1 cellular context compared by ENCODE assay signal in the genomic region with DNA sequence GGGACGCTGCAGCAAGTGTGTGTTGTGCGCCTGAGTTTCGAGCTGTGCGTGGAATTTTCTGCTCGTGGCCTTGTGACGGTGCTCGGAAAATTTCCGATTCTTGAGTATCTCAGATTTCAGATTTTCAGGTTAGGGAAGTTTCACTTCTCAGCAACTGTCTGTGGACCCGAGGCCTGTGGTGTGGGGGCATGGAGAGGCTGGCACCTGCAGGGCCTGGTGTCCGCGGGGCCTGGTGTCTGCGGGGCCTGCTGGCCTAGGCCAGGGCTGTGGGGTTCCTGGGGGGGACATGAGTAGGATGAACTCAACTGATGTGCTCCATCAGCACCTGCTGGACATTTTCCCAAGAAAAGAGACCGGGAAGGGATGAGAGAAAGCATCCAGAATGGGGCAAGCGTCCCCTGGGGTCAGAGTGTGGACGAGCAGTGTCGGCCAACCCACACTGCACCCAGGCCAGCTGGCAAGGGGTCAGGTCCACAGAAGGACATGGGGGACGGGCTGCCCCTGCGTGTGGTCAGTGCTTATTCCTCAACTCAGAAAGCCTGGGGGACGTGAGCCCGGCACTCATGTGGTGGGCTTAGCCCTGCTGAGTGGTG.
TF ChIP-seq lines count a peak whose summit lies in the region.

No MANE protein-coding gene starts in this region.

TF ChIP-seq in GM23338, 12 proteins besides CTCF, POLR2A, EP300 and RAD21:
- no peak for TF ChIP-seq NANOG (IDR thresholded peaks at IDR 0.05; ENCODE audit: borderline replicate concordance)
- no peak for TF ChIP-seq STAT1 (IDR thresholded peaks at IDR 0.05; ENCODE audit: unreplicated experiment)
- TF ChIP-seq JUNB (IDR thresholded peaks at IDR 0.05; ENCODE audit: unreplicated experiment) = no peak
- TF ChIP-seq, protein P1, sequence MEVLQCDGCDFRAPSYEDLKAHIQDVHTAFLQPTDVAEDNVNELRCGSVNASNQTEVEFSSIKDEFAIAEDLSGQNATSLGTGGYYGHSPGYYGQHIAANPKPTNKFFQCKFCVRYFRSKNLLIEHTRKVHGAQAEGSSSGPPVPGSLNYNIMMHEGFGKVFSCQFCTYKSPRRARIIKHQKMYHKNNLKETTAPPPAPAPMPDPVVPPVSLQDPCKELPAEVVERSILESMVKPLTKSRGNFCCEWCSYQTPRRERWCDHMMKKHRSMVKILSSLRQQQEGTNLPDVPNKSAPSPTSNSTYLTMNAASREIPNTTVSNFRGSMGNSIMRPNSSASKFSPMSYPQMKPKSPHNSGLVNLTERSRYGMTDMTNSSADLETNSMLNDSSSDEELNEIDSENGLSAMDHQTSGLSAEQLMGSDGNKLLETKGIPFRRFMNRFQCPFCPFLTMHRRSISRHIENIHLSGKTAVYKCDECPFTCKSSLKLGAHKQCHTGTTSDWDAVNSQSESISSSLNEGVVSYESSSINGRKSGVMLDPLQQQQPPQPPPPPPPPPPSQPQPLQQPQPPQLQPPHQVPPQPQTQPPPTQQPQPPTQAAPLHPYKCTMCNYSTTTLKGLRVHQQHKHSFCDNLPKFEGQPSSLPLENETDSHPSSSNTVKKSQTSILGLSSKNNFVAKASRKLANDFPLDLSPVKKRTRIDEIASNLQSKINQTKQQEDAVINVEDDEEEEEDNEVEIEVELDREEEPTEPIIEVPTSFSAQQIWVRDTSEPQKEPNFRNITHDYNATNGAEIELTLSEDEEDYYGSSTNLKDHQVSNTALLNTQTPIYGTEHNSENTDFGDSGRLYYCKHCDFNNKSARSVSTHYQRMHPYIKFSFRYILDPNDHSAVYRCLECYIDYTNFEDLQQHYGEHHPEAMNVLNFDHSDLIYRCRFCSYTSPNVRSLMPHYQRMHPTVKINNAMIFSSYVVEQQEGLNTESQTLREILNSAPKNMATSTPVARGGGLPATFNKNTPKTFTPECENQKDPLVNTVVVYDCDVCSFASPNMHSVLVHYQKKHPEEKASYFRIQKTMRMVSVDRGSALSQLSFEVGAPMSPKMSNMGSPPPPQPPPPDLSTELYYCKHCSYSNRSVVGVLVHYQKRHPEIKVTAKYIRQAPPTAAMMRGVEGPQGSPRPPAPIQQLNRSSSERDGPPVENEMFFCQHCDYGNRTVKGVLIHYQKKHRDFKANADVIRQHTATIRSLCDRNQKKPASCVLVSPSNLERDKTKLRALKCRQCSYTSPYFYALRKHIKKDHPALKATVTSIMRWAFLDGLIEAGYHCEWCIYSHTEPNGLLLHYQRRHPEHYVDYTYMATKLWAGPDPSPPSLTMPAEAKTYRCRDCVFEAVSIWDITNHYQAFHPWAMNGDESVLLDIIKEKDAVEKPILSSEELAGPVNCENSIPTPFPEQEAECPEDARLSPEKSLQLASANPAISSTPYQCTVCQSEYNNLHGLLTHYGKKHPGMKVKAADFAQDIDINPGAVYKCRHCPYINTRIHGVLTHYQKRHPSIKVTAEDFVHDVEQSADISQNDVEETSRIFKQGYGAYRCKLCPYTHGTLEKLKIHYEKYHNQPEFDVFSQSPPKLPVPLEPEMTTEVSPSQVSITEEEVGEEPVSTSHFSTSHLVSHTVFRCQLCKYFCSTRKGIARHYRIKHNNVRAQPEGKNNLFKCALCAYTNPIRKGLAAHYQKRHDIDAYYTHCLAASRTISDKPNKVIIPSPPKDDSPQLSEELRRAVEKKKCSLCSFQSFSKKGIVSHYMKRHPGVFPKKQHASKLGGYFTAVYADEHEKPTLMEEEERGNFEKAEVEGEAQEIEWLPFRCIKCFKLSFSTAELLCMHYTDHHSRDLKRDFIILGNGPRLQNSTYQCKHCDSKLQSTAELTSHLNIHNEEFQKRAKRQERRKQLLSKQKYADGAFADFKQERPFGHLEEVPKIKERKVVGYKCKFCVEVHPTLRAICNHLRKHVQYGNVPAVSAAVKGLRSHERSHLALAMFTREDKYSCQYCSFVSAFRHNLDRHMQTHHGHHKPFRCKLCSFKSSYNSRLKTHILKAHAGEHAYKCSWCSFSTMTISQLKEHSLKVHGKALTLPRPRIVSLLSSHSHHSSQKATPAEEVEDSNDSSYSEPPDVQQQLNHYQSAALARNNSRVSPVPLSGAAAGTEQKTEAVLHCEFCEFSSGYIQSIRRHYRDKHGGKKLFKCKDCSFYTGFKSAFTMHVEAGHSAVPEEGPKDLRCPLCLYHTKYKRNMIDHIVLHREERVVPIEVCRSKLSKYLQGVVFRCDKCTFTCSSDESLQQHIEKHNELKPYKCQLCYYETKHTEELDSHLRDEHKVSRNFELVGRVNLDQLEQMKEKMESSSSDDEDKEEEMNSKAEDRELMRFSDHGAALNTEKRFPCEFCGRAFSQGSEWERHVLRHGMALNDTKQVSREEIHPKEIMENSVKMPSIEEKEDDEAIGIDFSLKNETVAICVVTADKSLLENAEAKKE (CRISPR knock-in tag; IDR thresholded peaks at IDR 0.05) = no peak
- no peak for TF ChIP-seq CREB1 (CRISPR knock-in tag; IDR thresholded peaks at IDR 0.05; ENCODE audit: low read depth)
- TF ChIP-seq, protein P2, sequence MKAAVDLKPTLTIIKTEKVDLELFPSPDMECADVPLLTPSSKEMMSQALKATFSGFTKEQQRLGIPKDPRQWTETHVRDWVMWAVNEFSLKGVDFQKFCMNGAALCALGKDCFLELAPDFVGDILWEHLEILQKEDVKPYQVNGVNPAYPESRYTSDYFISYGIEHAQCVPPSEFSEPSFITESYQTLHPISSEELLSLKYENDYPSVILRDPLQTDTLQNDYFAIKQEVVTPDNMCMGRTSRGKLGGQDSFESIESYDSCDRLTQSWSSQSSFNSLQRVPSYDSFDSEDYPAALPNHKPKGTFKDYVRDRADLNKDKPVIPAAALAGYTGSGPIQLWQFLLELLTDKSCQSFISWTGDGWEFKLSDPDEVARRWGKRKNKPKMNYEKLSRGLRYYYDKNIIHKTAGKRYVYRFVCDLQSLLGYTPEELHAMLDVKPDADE (IDR thresholded peaks at IDR 0.05) = no peak
- TF ChIP-seq ZNF114 (CRISPR knock-in tag; IDR thresholded peaks at IDR 0.05) = no peak
- TF ChIP-seq EZH2phosphoT487 (IDR thresholded peaks at IDR 0.05; ENCODE audit: unreplicated experiment) = no peak
- TF ChIP-seq, protein P3, sequence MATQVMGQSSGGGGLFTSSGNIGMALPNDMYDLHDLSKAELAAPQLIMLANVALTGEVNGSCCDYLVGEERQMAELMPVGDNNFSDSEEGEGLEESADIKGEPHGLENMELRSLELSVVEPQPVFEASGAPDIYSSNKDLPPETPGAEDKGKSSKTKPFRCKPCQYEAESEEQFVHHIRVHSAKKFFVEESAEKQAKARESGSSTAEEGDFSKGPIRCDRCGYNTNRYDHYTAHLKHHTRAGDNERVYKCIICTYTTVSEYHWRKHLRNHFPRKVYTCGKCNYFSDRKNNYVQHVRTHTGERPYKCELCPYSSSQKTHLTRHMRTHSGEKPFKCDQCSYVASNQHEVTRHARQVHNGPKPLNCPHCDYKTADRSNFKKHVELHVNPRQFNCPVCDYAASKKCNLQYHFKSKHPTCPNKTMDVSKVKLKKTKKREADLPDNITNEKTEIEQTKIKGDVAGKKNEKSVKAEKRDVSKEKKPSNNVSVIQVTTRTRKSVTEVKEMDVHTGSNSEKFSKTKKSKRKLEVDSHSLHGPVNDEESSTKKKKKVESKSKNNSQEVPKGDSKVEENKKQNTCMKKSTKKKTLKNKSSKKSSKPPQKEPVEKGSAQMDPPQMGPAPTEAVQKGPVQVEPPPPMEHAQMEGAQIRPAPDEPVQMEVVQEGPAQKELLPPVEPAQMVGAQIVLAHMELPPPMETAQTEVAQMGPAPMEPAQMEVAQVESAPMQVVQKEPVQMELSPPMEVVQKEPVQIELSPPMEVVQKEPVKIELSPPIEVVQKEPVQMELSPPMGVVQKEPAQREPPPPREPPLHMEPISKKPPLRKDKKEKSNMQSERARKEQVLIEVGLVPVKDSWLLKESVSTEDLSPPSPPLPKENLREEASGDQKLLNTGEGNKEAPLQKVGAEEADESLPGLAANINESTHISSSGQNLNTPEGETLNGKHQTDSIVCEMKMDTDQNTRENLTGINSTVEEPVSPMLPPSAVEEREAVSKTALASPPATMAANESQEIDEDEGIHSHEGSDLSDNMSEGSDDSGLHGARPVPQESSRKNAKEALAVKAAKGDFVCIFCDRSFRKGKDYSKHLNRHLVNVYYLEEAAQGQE (IDR thresholded peaks at IDR 0.05; ENCODE audit: unreplicated experiment) = no peak
- no peak for TF ChIP-seq EZH2 (IDR thresholded peaks at IDR 0.05; ENCODE audit: low read depth, unreplicated experiment)
- no peak for TF ChIP-seq ZNF331 (CRISPR knock-in tag; IDR thresholded peaks at IDR 0.05; ENCODE audit: low read depth)
- no peak for TF ChIP-seq POLR2AphosphoS5 (IDR thresholded peaks at IDR 0.05; ENCODE audit: low read depth)
